ENCODE assay signal across 12 cellular contexts in the genomic region with DNA sequence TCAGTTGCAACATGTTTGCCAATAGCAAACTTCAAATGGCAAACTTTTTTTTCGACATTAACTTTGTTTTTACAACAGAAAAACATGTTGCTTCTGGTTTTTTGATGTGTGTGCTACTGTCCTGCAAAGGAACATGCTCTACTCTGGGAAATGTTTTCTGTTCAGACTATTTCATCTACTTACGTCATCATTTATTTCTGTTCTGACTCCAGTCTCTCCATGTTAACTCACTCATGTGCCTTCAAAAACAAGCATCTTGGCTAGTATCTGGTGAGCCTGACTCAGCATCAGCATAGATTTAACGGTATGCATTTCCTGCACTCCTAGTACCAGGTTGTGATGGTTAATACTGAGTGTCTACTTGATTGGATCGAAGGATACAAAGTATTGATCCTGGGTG. TPM values are rescaled to one million over a fixed set of nuclear protein-coding genes. Genes with fewer than 3 reads are reported as not detected.
A peak's percentile ranks its signal among the peaks of the same experiment; 100 is the strongest.
DNase-seq lines count a peak whose midpoint lies in the region; TF ChIP-seq lines count a peak whose summit lies in the region.
"Had no signal": no experiment of that assay in that cellular context is flagged by ENCODE, and none has a peak within 500 bp of the region (broad histone marks: within the 10 kb centered on the region; RNA-seq: fewer than 3 reads in every experiment).

No MANE protein-coding gene starts in this region.

- H3K9me3 ChIP-seq in transverse colon = no peaks in the 10 kb centered on the region

- peaks cover 11% of the 10 kb centered on the region for H3K4me1 Mint-ChIP-seq in MCF 10A (ENCODE audit: insufficient read depth, unreplicated experiment)

- peak overlapping the region; percentile 5 to 68 (median 60) for H3K27ac ChIP-seq in transverse colon
- H3K27ac ChIP-seq: 22Rv1, parathyroid adenoma had no signal

- POLR2A ChIA-PET in MCF 10A (lab: Yijun Ruan, JAX) = interaction anchor here (0.7 to 4.5 kb wide), 7 partner anchors 11 to 208 kb away, joined by 3 to 30 read pairs (median 4); partner anchors contain the start of gene MAP3K5

- WGBS in transverse colon (ENCODE audit: low coverage in 1 of 2), 2 donors = 78 to 80% methylated on average over 4 of the region's 4 CpGs

- in situ Hi-C loops in transverse colon (cut with MboI; ENCODE audit: low pct_ligation_motif_present in 1 of 4, low pct_unique_long_range_greater_than_20kb in 1 of 4, low sequenced_read_pairs in 3 of 4) = loop anchor here in 1 of 4 donors (10.0 kb wide), 1 partner anchor 59 kb away; no protein-coding TSS in a partner anchor

- CTCF ChIA-PET in MCF 10A (lab: Yijun Ruan, JAX) = interaction anchor here (0.7 to 2.9 kb wide), 2 partner anchors 123 to 206 kb away, joined by 3 to 12 read pairs; partner anchors contain the start of gene MAP3K5

- intact Hi-C loops in MCF 10A (cut with micrococcal nuclease) (no loop called here), transverse colon (cut with DNase I; ENCODE audit: low total_unique reads) (loop anchor here (1.0 kb wide), 1 partner anchor 206 kb away; the partner anchor contains the start of gene MAP3K5)

- TF ChIP-seq EP300 in transverse colon (IDR thresholded peaks at IDR 0.05; ENCODE audit: low read depth) = no peak

- H3K36me3 ChIP-seq in transverse colon = peaks cover 0 to 14% (median 4%) of the 10 kb centered on the region in 4 donors

- TF ChIP-seq POLR2A in transverse colon (IDR thresholded peaks at IDR 0.05) = no peak

- H3K4me3 Mint-ChIP-seq in MCF 10A (ENCODE audit: unreplicated experiment) = no peak overlapping the region
- H3K4me3 Mint-ChIP-seq: brain had no signal

- no peaks in the 10 kb centered on the region for H3K27me3 ChIP-seq in transverse colon

- TF ChIP-seq CTCF in MCF 10A (IDR thresholded peaks at IDR 0.05; ENCODE audit: unreplicated experiment) (no peak), transverse colon (IDR thresholded peaks at IDR 0.05) (no peak)

- BruUV-seq in MCF 10A (replicated peaks; lab: Mats Ljungman, UMichigan) = no TSS peak

- DNase-seq in DMS53 (lab: John Stamatoyannopoulos, UW) = peak; percentile 7
- DNase-seq in DMS53 treated with DMSO at 0.1 percent for 48 hours (lab: John Stamatoyannopoulos, UW; ENCODE audit: unreplicated experiment) = no peak
- DNase-seq in MCF 10A (ENCODE audit: unreplicated experiment) = peak; percentile 51
- peak; percentile 53 for DNase-seq in hepatic stellate cell (ENCODE audit: low spot score)
- no peak for DNase-seq in transverse colon
- no peak for DNase-seq in NCI-H526 (lab: John Stamatoyannopoulos, UW)
- DNase-seq in DMS79 (lab: John Stamatoyannopoulos, UW) = no peak
- no peak for DNase-seq in COLO829 (ENCODE audit: low spot score)
- DNase-seq: NCI-H1048 had no signal

- peaks cover 44% of the 10 kb centered on the region for H3K36me3 Mint-ChIP-seq in MCF 10A (ENCODE audit: insufficient read depth, unreplicated experiment)
- H3K36me3 Mint-ChIP-seq: brain had no signal

- no peaks in the 10 kb centered on the region for H3K9me3 Mint-ChIP-seq in MCF 10A (ENCODE audit: unreplicated experiment)

- peaks cover 0 to 12% (median 2%) of the 10 kb centered on the region in 4 donors for H3K4me1 ChIP-seq in transverse colon
- H3K4me1 ChIP-seq: parathyroid adenoma had no signal

- peak overlapping the region; percentile 84 for H3K27ac Mint-ChIP-seq in MCF 10A (ENCODE audit: low read depth, unreplicated experiment)

- H3K4me3 ChIP-seq in transverse colon = no peak overlapping the region

- H3K27me3 Mint-ChIP-seq in MCF 10A (ENCODE audit: insufficient read depth, unreplicated experiment) = no peaks in the 10 kb centered on the region
- H3K27me3 Mint-ChIP-seq: brain had no signal

RNA-seq across cellular contexts. Expression of gene MAP7, which starts 36.1 kb away (rescaled TPM):
- 15.4 and 17.2 TPM in 2 replicates for total RNA-seq in MCF 10A (2022)
- 10 to 100 TPM; 40.6 to 61.3 (median 46.6) TPM for total RNA-seq in transverse colon

Comparison
In these comparisons a context has a peak if more than half of its experiments do, and no peak if none do; other contexts are left out.
1. DNase-seq: peak in DMS53 (single experiment), MCF 10A (single experiment) and hepatic stellate cell (single experiment); none in DMS53 treated with DMSO at 0.1 percent for 48 hours (single experiment), transverse colon (single experiment), NCI-H526 (0 of 2), DMS79 (single experiment) and COLO829 (single experiment).